ENCODE assay signal across 21 cellular contexts in genomic region chr4:147327322-147327721, GRCh38.
"Had no signal": no experiment of that assay in that cellular context is flagged by ENCODE, and none has a peak within 500 bp of the region (broad histone marks: within the 10 kb centered on the region; RNA-seq: fewer than 3 reads in every experiment).

No MANE protein-coding gene starts in this region.

- ATAC-seq: activated CD8-positive, alpha-beta T cell treated with anti-CD3 and anti-CD28 coated beads, Interleukin-2, amount 10 ng/mL, durations not matched to agents 7 days and 5 days had no signal

- H3K27me3 ChIP-seq: adrenal gland, Peyer's patch had no signal

- H3K36me3 ChIP-seq: adrenal gland, Peyer's patch had no signal

- H3K4me1 ChIP-seq: adrenal gland, Peyer's patch had no signal

- H3K9me3 ChIP-seq: adrenal gland, Peyer's patch had no signal

- DNase-seq: activated CD4-positive, alpha-beta T cell treated with anti-CD3 and anti-CD28 coated beads for 48 hours; activated CD4-positive, alpha-beta T cell treated with anti-CD3 and anti-CD28 coated beads, Interleukin-2, amount 50 U/mL, for 4 hours; activated CD4-positive, CD25-positive, alpha-beta regulatory T cell treated with anti-CD3 and anti-CD28 coated beads, Interleukin-2, amount 50 U/mL, for 72 hours; activated CD8-positive, alpha-beta memory T cell treated with anti-CD3 and anti-CD28 coated beads, Interleukin-2, amount 50 U/mL, for 48 hours; activated CD8-positive, alpha-beta T cell treated with anti-CD3 and anti-CD28 coated beads, Interleukin-2, amount 10 ng/mL, durations not matched to agents 7 days and 5 days; activated naive CD4-positive, alpha-beta T cell treated with anti-CD3 and anti-CD28 coated beads, Interleukin-2, amount 50 U/mL, for 16 hours; activated naive CD8-positive, alpha-beta T cell treated with anti-CD3 and anti-CD28 coated beads, Interleukin-2, amount 10 ng/mL, durations not matched to agents 7 days and 5 days; activated T-cell treated with anti-CD3 and anti-CD28 coated beads, Interleukin-2, amount 50 U/mL, for 1 hour; adrenal gland; anterior cingulate cortex; Kasumi-1; KBM-7; NCI-H1105 treated with DMSO at 0.1 percent for 48 hours; NCI-H1436 treated with DMSO at 0.1 percent for 48 hours; NCI-H187 treated with DMSO at 0.1 percent for 48 hours; NCI-H2081 treated with DMSO at 0.1 percent for 48 hours; NCI-H446; NCI-H524; Peyer's patch; SHP77 treated with DMSO at 0.1 percent for 48 hours had no signal

- H3K4me3 ChIP-seq: adrenal gland, Peyer's patch had no signal

- H3K27ac ChIP-seq: adrenal gland, Peyer's patch, RWPE1 had no signal
